8 cellular contexts compared by ENCODE assay signal in genomic region chr11:85665756-85666155, GRCh38. TPM values are rescaled to one million over a fixed set of nuclear protein-coding genes. Genes with fewer than 3 reads are reported as not detected.
DNase-seq lines count a peak whose midpoint lies in the region; ATAC-seq, FAIRE-seq and TF ChIP-seq lines count a peak whose summit lies in the region.

No MANE protein-coding gene starts in this region.

- H2AFZ ChIP-seq in HCT116 (ENCODE audit: low read depth, low read length, poor library complexity, severe bottlenecking) (peak overlapping the region; percentile 90), PC-9 (peak overlapping the region; percentile 78), endothelial cell of umbilical vein (ENCODE audit: low read depth, low read length) (peak overlapping the region; percentile 72)

- H3K79me2 ChIP-seq in HCT116 (ENCODE audit: insufficient read depth, low read length) (peaks cover 42% of the 10 kb centered on the region), PC-9 (ENCODE audit: low read depth) (peaks cover 41% of the 10 kb centered on the region), endothelial cell of umbilical vein (ENCODE audit: control insufficient read depth, insufficient read depth, low read length) (peaks cover 39% of the 10 kb centered on the region)

- intact Hi-C loops in HCT116 (cut with micrococcal nuclease): loop anchor here (2.0 kb wide), 2 partner anchors 37 to 161 kb away; partner anchors contain the start of gene TMEM126B
- intact Hi-C loops in PC-9 (cut with micrococcal nuclease; ENCODE audit: unreplicated experiment): loop anchor here (2.0 to 10.0 kb wide), 4 partner anchors 17 to 579 kb away; partner anchors contain the start of genes EED and TMEM126B
- intact Hi-C loops in endothelial cell of umbilical vein (cut with micrococcal nuclease): loop anchor here (1.0 to 10.0 kb wide), 4 partner anchors 17 to 629 kb away; partner anchors contain the start of gene PICALM
- intact Hi-C loops in psoas muscle (cut with DNase I): no loop called here
- intact Hi-C loops in posterior cingulate gyrus (cut with DNase I): loop anchor here (2.0 to 10.0 kb wide), 2 partner anchors 19 to 639 kb away; partner anchors contain the start of genes HIKESHI and TMEM126A

- TF ChIP-seq POLR2A in HCT116 (IDR thresholded peaks at IDR 0.05; ENCODE audit: borderline replicate concordance, extremely low read depth, insufficient read depth, insufficient read length) (no peak), endothelial cell of umbilical vein (IDR thresholded peaks at IDR 0.05; ENCODE audit: low read depth, low read length) (no peak)

- BruUV-seq in HCT116 (replicated peaks; lab: Mats Ljungman, UMichigan): no TSS peak
- no TSS peak for BruUV-seq in PC-9 (replicated peaks; lab: Mats Ljungman, UMichigan)
- no TSS peak for BruUV-seq in endothelial cell of umbilical vein (replicated peaks; lab: Mats Ljungman, UMichigan)

- ATAC-seq in HCT116 (no peak), psoas muscle (no peak), HG03342 (IDR thresholded peaks at IDR 0.05; ENCODE audit: unreplicated experiment) (no peak), GM21381 (IDR thresholded peaks at IDR 0.05; ENCODE audit: unreplicated experiment) (no peak), GM21737 (IDR thresholded peaks at IDR 0.05; ENCODE audit: unreplicated experiment) (no peak)

- H4K20me1 ChIP-seq in HCT116 (ENCODE audit: insufficient read depth) (peaks cover 25% of the 10 kb centered on the region; the same call in 1 of the 2 replicates), PC-9 (ENCODE audit: insufficient read depth) (peaks cover 32% of the 10 kb centered on the region), endothelial cell of umbilical vein (replicated peaks; ENCODE audit: control insufficient read depth, extremely low read depth, insufficient read depth, low read length) (peaks cover 13% of the 10 kb centered on the region)

- H3K9me3 ChIP-seq in HCT116 (ENCODE audit: control insufficient read depth in 1 of 2, insufficient read depth in 1 of 2, low read depth in 1 of 2, low read length in 2 of 2): no peaks in the 10 kb centered on the region
- no peaks in the 10 kb centered on the region for H3K9me3 ChIP-seq in PC-9 (ENCODE audit: insufficient read depth, low read depth)
- H3K9me3 ChIP-seq in endothelial cell of umbilical vein (replicated peaks; ENCODE audit: control insufficient read depth, insufficient read depth, low read length): no peaks in the 10 kb centered on the region
- no peaks in the 10 kb centered on the region for H3K9me3 ChIP-seq in psoas muscle

- H3F3A ChIP-seq in PC-9 (ENCODE audit: insufficient read depth, low read depth): peaks cover 7% of the 10 kb centered on the region; the same call in 1 of the 2 replicates

- no peak overlapping the region for H3K27ac ChIP-seq in HCT116 (ENCODE audit: low read depth, low read length)
- H3K27ac ChIP-seq in PC-9: peak overlapping the region; percentile 93
- H3K27ac ChIP-seq in endothelial cell of umbilical vein (ENCODE audit: insufficient read depth, low read depth, low read length): no peak overlapping the region
- peak overlapping the region; percentile 98 for H3K27ac ChIP-seq in psoas muscle

- H3K36me3 ChIP-seq in HCT116 (ENCODE audit: control insufficient read depth in 1 of 2, insufficient read depth in 2 of 2, low read length in 2 of 2) (peaks cover 11 to 14% of the 10 kb centered on the region in 2 experiments), PC-9 (ENCODE audit: low read depth) (peaks cover 29% of the 10 kb centered on the region), endothelial cell of umbilical vein (ENCODE audit: control insufficient read depth in 2 of 2, extremely low read depth in 1 of 2, insufficient read depth in 2 of 2, low read length in 2 of 2) (peaks cover 0 to 3% of the 10 kb centered on the region in 2 experiments), psoas muscle (ENCODE audit: insufficient read depth in 1 of 2, low read depth in 1 of 2) (peaks cover 0 to 13% of the 10 kb centered on the region in 2 donors)

- H3K4me1 ChIP-seq in HCT116 (ENCODE audit: control insufficient read depth in 1 of 2, insufficient read depth in 2 of 2, low read length in 2 of 2): peaks cover 6 to 23% of the 10 kb centered on the region in 2 experiments; a peak in 3 of 4 replicates
- H3K4me1 ChIP-seq in PC-9 (replicated peaks; ENCODE audit: insufficient read depth): peaks cover 25% of the 10 kb centered on the region
- peaks cover 19% of the 10 kb centered on the region for H3K4me1 ChIP-seq in endothelial cell of umbilical vein (ENCODE audit: control insufficient read depth, extremely low read depth, insufficient read depth, low read length)
- H3K4me1 ChIP-seq in psoas muscle: peaks cover 18% of the 10 kb centered on the region

- POLR2A ChIA-PET in HCT116 (lab: Charles Lee) (interaction anchor here (1.2 kb wide), 1 partner anchor 17 kb away, joined by 3 read pairs; no protein-coding TSS in a partner anchor), PC-9 (lab: Charles Lee; ENCODE audit: unreplicated experiment) (no interaction called here), endothelial cell of umbilical vein (lab: Charles Lee) (no interaction called here)

- H3K9me2 ChIP-seq in HCT116 (ENCODE audit: insufficient read depth): no peaks in the 10 kb centered on the region
- no peaks in the 10 kb centered on the region for H3K9me2 ChIP-seq in PC-9 (ENCODE audit: insufficient read depth)

- TF ChIP-seq RAD21 in HCT116 (IDR thresholded peaks at IDR 0.05; ENCODE audit: low read depth): no peak

- 75 to 78% (median 78%) methylated on average over 5 of the region's 5 CpGs for WGBS in psoas muscle, 3 donors

- RAD21 ChIA-PET in HCT116 (lab: Charles Lee; ENCODE audit: low non-redundant PET in 1 of 2, low total read pairs in 2 of 2, uncharacterized antibody in 2 of 2, unreplicated experiment in 2 of 2): no interaction called here

- TF ChIP-seq CTCF in HCT116 (IDR thresholded peaks at IDR 0.05 in 2 of 3, conservative IDR thresholded peaks at IDR 0.05 in 1 of 3; ENCODE audit: borderline replicate concordance in 1 of 3, insufficient read depth in 1 of 3, low read depth in 2 of 3, low read length in 2 of 3) (no peak), PC-9 (conservative IDR thresholded peaks at IDR 0.05) (no peak), endothelial cell of umbilical vein (IDR thresholded peaks at IDR 0.05; ENCODE audit: extremely low read depth in 1 of 2, insufficient read depth in 1 of 2, low read depth in 1 of 2, low read length in 2 of 2) (no peak), psoas muscle (IDR thresholded peaks at IDR 0.05) (no peak)

- CTCF ChIA-PET in HCT116 (lab: Charles Lee) (no interaction called here), PC-9 (lab: Charles Lee) (no interaction called here), endothelial cell of umbilical vein (lab: Charles Lee) (no interaction called here)

- H3K27me3 ChIP-seq in HCT116 (ENCODE audit: insufficient read depth, low read length) (no peaks in the 10 kb centered on the region), PC-9 (ENCODE audit: insufficient read depth, low read depth) (no peaks in the 10 kb centered on the region), endothelial cell of umbilical vein (ENCODE audit: control insufficient read depth in 2 of 2, insufficient read depth in 2 of 2, low read length in 2 of 2) (no peaks in the 10 kb centered on the region), psoas muscle (ENCODE audit: insufficient read depth in 3 of 3, low read length in 2 of 3) (no peaks in the 10 kb centered on the region)

- no peak for DNase-seq in HCT116 (ENCODE audit: low read depth, low spot score)
- DNase-seq in PC-9: peak in 1 of 2 experiments; percentile 33
- DNase-seq in endothelial cell of umbilical vein (ENCODE audit: low read depth, low spot score): no peak
- DNase-seq in psoas muscle: no peak
- no peak for DNase-seq in posterior cingulate gyrus

- no peaks in the 10 kb centered on the region for H3K9me1 ChIP-seq in endothelial cell of umbilical vein (replicated peaks; ENCODE audit: control insufficient read depth, extremely low read depth, insufficient read depth, low read length)

- H3K9ac ChIP-seq in HCT116 (ENCODE audit: low read length) (peak overlapping the region; percentile 96), endothelial cell of umbilical vein (replicated peaks; ENCODE audit: extremely low read depth, insufficient read depth, low read length) (no peak overlapping the region)

- H3K4me2 ChIP-seq in HCT116 (ENCODE audit: low read length) (peak overlapping the region; percentile 88; the same call in 1 of the 2 replicates), PC-9 (peak overlapping the region; percentile 98), endothelial cell of umbilical vein (ENCODE audit: insufficient read depth, low read length) (peak overlapping the region; percentile 98)

- dilution Hi-C loops in endothelial cell of umbilical vein (cut with MboI; ENCODE audit: extremely low pct_ligation_motif_present, low sequenced_read_pairs): no loop called here

- no peak for FAIRE-seq in endothelial cell of umbilical vein (lab: Jason Lieb, UNC)

- H3K4me3 ChIP-seq in HCT116 (replicated peaks in 1 of 2; ENCODE audit: low read depth in 1 of 2, low read length in 2 of 2): no peak overlapping the region
- H3K4me3 ChIP-seq in PC-9: no peak overlapping the region
- no peak overlapping the region for H3K4me3 ChIP-seq in endothelial cell of umbilical vein (replicated peaks in 1 of 3; ENCODE audit: insufficient read depth in 1 of 3, low read depth in 1 of 3, low read length in 3 of 3)
- peak overlapping the region; percentile 94 for H3K4me3 ChIP-seq in psoas muscle

RNA-seq across cellular contexts. Expression of gene CREBZF, which starts 0.8 kb away (rescaled TPM):
- total RNA-seq in HCT116 (2021; ENCODE audit: unreplicated experiment) (40.2 TPM), PC-9 (2021) (60.3 and 66.1 TPM in 2 replicates), endothelial cell of umbilical vein (33.7 and 35.5 TPM in 2 replicates), psoas muscle (10 to 100 TPM; 14.0 to 32.3 (median 19.4) TPM)
- 19.2 and 20.6 TPM in 2 replicates for polyA plus RNA-seq in HCT116 (2012)
- polyA plus RNA-seq in endothelial cell of umbilical vein (12.8 and 15.5 TPM in 2 replicates), psoas muscle (10 to 100 TPM; 14.1 to 25.6 (median 17.9) TPM)
- 7.0 and 10.7 TPM in 2 replicates for polyA plus RNA-seq in endothelial cell of umbilical vein (2011; cell fraction: cytosol; rRNA removed)
- polyA plus RNA-seq in endothelial cell of umbilical vein (2011; cell fraction: nucleus; rRNA removed): 93.6 and 136 TPM in 2 replicates
- 20.2 and 21.4 TPM in 2 replicates for polyA plus RNA-seq in endothelial cell of umbilical vein (2012)
- polyA minus RNA-seq in endothelial cell of umbilical vein: 24.9 and 32.0 TPM in 2 replicates
- polyA minus RNA-seq in endothelial cell of umbilical vein (2011; cell fraction: cytosol; rRNA and poly(A)+ RNA removed): 23.4 TPM
- polyA minus RNA-seq in endothelial cell of umbilical vein (2011; cell fraction: nucleus; rRNA and poly(A)+ RNA removed): 62.5 and 64.6 TPM in 2 replicates

RNA-seq across cellular contexts. Expression of gene TMEM126A, which starts 18.0 kb away (rescaled TPM):
- total RNA-seq in HCT116 (2021; ENCODE audit: unreplicated experiment) (24.1 TPM), PC-9 (2021) (17.7 and 26.3 TPM in 2 replicates), endothelial cell of umbilical vein (35.3 and 40.8 TPM in 2 replicates), psoas muscle (10 to 100 TPM; 32.4 to 51.5 (median 39.1) TPM)
- 16.9 and 20.0 TPM in 2 replicates for polyA plus RNA-seq in HCT116 (2012)
- polyA plus RNA-seq in endothelial cell of umbilical vein (45.6 and 45.8 TPM in 2 replicates), psoas muscle (100 to 1,000 TPM in 1 of 3 donors, 10 to 100 TPM in 2; 70.6 to 107 (median 72.0) TPM)
- polyA plus RNA-seq in endothelial cell of umbilical vein (2011; cell fraction: cytosol; rRNA removed): 48.3 and 54.5 TPM in 2 replicates
- polyA plus RNA-seq in endothelial cell of umbilical vein (2011; cell fraction: nucleus; rRNA removed): 16.3 and 20.2 TPM in 2 replicates
- 45.8 and 66.1 TPM in 2 replicates for polyA plus RNA-seq in endothelial cell of umbilical vein (2012)
- 20.0 and 24.2 TPM in 2 replicates for polyA minus RNA-seq in endothelial cell of umbilical vein
- polyA minus RNA-seq in endothelial cell of umbilical vein (2011; cell fraction: cytosol; rRNA and poly(A)+ RNA removed): 3.4 TPM
- 4.0 and 8.2 TPM in 2 replicates for polyA minus RNA-seq in endothelial cell of umbilical vein (2011; cell fraction: nucleus; rRNA and poly(A)+ RNA removed)

RNA-seq across cellular contexts. Expression of gene CCDC89, which starts 20.2 kb away (rescaled TPM):
- total RNA-seq in HCT116 (2021; ENCODE audit: unreplicated experiment) (0.22 TPM), PC-9 (2021) (0.28 and 0.50 TPM in 2 replicates), endothelial cell of umbilical vein (0.23 TPM in 1 of 2 replicates, not detected in the other), psoas muscle (under 1 TPM in 3 of 4 donors, not detected in 1; 0.15 to 0.71 (median 0.42) TPM)
- polyA plus RNA-seq in HCT116 (2012): 0.05 TPM in 1 of 2 replicates, not detected in the other
- polyA plus RNA-seq in endothelial cell of umbilical vein (not detected in 2 replicates), psoas muscle (1 to 10 TPM in 1 of 3 donors, under 1 TPM in 2; 0.13 to 2.0 (median 0.20) TPM)
- polyA plus RNA-seq in endothelial cell of umbilical vein (2011; cell fraction: cytosol; rRNA removed): not detected in 2 replicates
- polyA plus RNA-seq in endothelial cell of umbilical vein (2011; cell fraction: nucleus; rRNA removed): not detected in 2 replicates
- polyA plus RNA-seq in endothelial cell of umbilical vein (2012): not detected in 2 replicates
- polyA minus RNA-seq in endothelial cell of umbilical vein: not detected in 2 replicates
- not detected for polyA minus RNA-seq in endothelial cell of umbilical vein (2011; cell fraction: cytosol; rRNA and poly(A)+ RNA removed)
- 0.29 TPM in 1 of 2 replicates, not detected in the other for polyA minus RNA-seq in endothelial cell of umbilical vein (2011; cell fraction: nucleus; rRNA and poly(A)+ RNA removed)

RNA-seq across cellular contexts. Expression of gene TMEM126B, which starts 37.4 kb away (rescaled TPM):
- 49.0 TPM for total RNA-seq in HCT116 (2021; ENCODE audit: unreplicated experiment)
- polyA plus RNA-seq in HCT116 (2012): 16.2 and 24.2 TPM in 2 replicates
- total RNA-seq in PC-9 (2021): 32.6 and 38.1 TPM in 2 replicates
- 49.4 and 51.2 TPM in 2 replicates for total RNA-seq in endothelial cell of umbilical vein
- 39.8 and 53.7 TPM in 2 replicates for polyA plus RNA-seq in endothelial cell of umbilical vein
- polyA plus RNA-seq in endothelial cell of umbilical vein (2011; cell fraction: cytosol; rRNA removed): 45.9 and 53.7 TPM in 2 replicates
- 39.8 and 48.8 TPM in 2 replicates for polyA plus RNA-seq in endothelial cell of umbilical vein (2011; cell fraction: nucleus; rRNA removed)
- 57.5 and 92.2 TPM in 2 replicates for polyA plus RNA-seq in endothelial cell of umbilical vein (2012)
- polyA minus RNA-seq in endothelial cell of umbilical vein: 14.7 and 15.9 TPM in 2 replicates
- 14.6 TPM for polyA minus RNA-seq in endothelial cell of umbilical vein (2011; cell fraction: cytosol; rRNA and poly(A)+ RNA removed)
- 12.5 and 18.5 TPM in 2 replicates for polyA minus RNA-seq in endothelial cell of umbilical vein (2011; cell fraction: nucleus; rRNA and poly(A)+ RNA removed)
- total RNA-seq in psoas muscle: 10 to 100 TPM; 20.0 to 33.3 (median 25.2) TPM
- polyA plus RNA-seq in psoas muscle: 10 to 100 TPM; 28.6 to 40.6 (median 40.0) TPM

RNA-seq across cellular contexts. Expression of gene DLG2, which starts 38.6 kb away (rescaled TPM):
- total RNA-seq in HCT116 (2021; ENCODE audit: unreplicated experiment) (2.4 TPM), PC-9 (2021) (4.4 and 6.4 TPM in 2 replicates), endothelial cell of umbilical vein (1.1 and 2.0 TPM in 2 replicates), psoas muscle (1 to 10 TPM; 3.4 to 5.3 (median 3.8) TPM)
- 0.39 and 0.47 TPM in 2 replicates for polyA plus RNA-seq in HCT116 (2012)
- polyA plus RNA-seq in endothelial cell of umbilical vein (0.13 and 0.15 TPM in 2 replicates), psoas muscle (1 to 10 TPM in 1 of 3 donors, under 1 TPM in 2; 0.23 to 1.3 (median 0.35) TPM)
- 0.11 and 0.18 TPM in 2 replicates for polyA plus RNA-seq in endothelial cell of umbilical vein (2011; cell fraction: cytosol; rRNA removed)
- 0.82 and 0.85 TPM in 2 replicates for polyA plus RNA-seq in endothelial cell of umbilical vein (2011; cell fraction: nucleus; rRNA removed)
- polyA plus RNA-seq in endothelial cell of umbilical vein (2012): 0.52 TPM in 1 of 2 replicates, not detected in the other
- 0.19 and 0.46 TPM in 2 replicates for polyA minus RNA-seq in endothelial cell of umbilical vein
- 7.2 TPM for polyA minus RNA-seq in endothelial cell of umbilical vein (2011; cell fraction: cytosol; rRNA and poly(A)+ RNA removed)
- 3.1 and 3.3 TPM in 2 replicates for polyA minus RNA-seq in endothelial cell of umbilical vein (2011; cell fraction: nucleus; rRNA and poly(A)+ RNA removed)

Comparison
In these comparisons a context has a peak if more than half of its experiments do, and no peak if none do; other contexts are left out.
1. H3K27ac ChIP-seq: peak in PC-9 (single experiment) and psoas muscle (single experiment); none in HCT116 (single experiment) and endothelial cell of umbilical vein (single experiment).
2. intact Hi-C loops: an anchor here in HCT116 (2.0 kb wide), PC-9 (2.0 to 10.0 kb wide), endothelial cell of umbilical vein (1.0 to 10.0 kb wide) and posterior cingulate gyrus (2.0 to 10.0 kb wide); none called in psoas muscle.
3. Peak in every context shown above with its lines, with median percentiles within 50 percentile points of each other: H2AFZ ChIP-seq and H3K4me2 ChIP-seq.